Comparison of ENCODE assay signal across 11 cellular contexts in genomic region chr17:34580685-34581445, GRCh38. TPM values are rescaled to one million over a fixed set of nuclear protein-coding genes. Genes with fewer than 3 reads are reported as not detected.
DNase-seq lines count a peak whose midpoint lies in the region; FAIRE-seq and TF ChIP-seq lines count a peak whose summit lies in the region.
"Had no signal": no experiment of that assay in that cellular context is flagged by ENCODE, and none has a peak within 500 bp of the region (broad histone marks: within the 10 kb centered on the region; RNA-seq: fewer than 3 reads in every experiment).

No MANE protein-coding gene starts in this region.

- TF ChIP-seq POLR2A in GM12892 (IDR thresholded peaks at IDR 0.05; ENCODE audit: low read depth, low read length) = no peak

- H3K27ac ChIP-seq in OCI-LY7 (ENCODE audit: low read depth, low read length, poor library complexity, severe bottlenecking) (no peak overlapping the region), hepatocyte (no peak overlapping the region), smooth muscle cell (ENCODE audit: low read depth) (no peak overlapping the region)

- CTCF ChIA-PET in OCI-LY7 (lab: Charles Lee; ENCODE audit: unreplicated experiment) = no interaction called here

- H3K9ac ChIP-seq in smooth muscle cell (ENCODE audit: low read depth) = no peak overlapping the region

- TF ChIP-seq CTCF in OCI-LY7 (conservative IDR thresholded peaks at IDR 0.05; ENCODE audit: low read length) (peak; percentile 34; the same call in 1 of the 2 replicates), hepatocyte (IDR thresholded peaks at IDR 0.05; ENCODE audit: poor library complexity) (no peak), smooth muscle cell (IDR thresholded peaks at IDR 0.05; ENCODE audit: borderline replicate concordance, insufficient read depth, poor library complexity, severe bottlenecking) (no peak)

- H3K4me2 ChIP-seq in OCI-LY7 (ENCODE audit: low read length) (no peak overlapping the region), hepatocyte (peak overlapping the region; percentile 93), smooth muscle cell (peak overlapping the region; percentile 87)

- WGBS in hepatocyte (ENCODE audit: low lambda C conversion rate, missing lambda C conversion rate) = 2% methylated on average over 27 of the region's 71 CpGs
- 3% methylated on average over 55 of the region's 71 CpGs for WGBS in smooth muscle cell (ENCODE audit: low lambda C conversion rate)

- FAIRE-seq in GM12892 (lab: Jason Lieb, UNC) = no peak
- FAIRE-seq: A204.1, TTC549 had no signal

- H2AFZ ChIP-seq in OCI-LY7 (ENCODE audit: low read length) (no peak overlapping the region), hepatocyte (no peak overlapping the region), smooth muscle cell (ENCODE audit: low read depth) (no peak overlapping the region)

- H3K36me3 ChIP-seq in OCI-LY7 (ENCODE audit: insufficient read depth, low read length) = no peaks in the 10 kb centered on the region
- H3K36me3 ChIP-seq in hepatocyte (replicated peaks; ENCODE audit: insufficient read depth, low read depth) = no peaks in the 10 kb centered on the region
- H3K36me3 ChIP-seq in smooth muscle cell (ENCODE audit: low read depth) = no peaks in the 10 kb centered on the region

- H3F3A ChIP-seq in smooth muscle cell (ENCODE audit: low read depth) = no peaks in the 10 kb centered on the region

- no peak overlapping the region for H3K4me3 ChIP-seq in OCI-LY7 (ENCODE audit: low read depth, low read length, poor library complexity, severe bottlenecking)
- no peak overlapping the region for H3K4me3 ChIP-seq in hepatocyte
- H3K4me3 ChIP-seq in smooth muscle cell = peak overlapping the region; percentile 38

- DNase-seq in NCI-H1092 treated with DMSO at 0.1 percent for 48 hours (lab: John Stamatoyannopoulos, UW) (peak; percentile 16), NCI-H1092 (lab: John Stamatoyannopoulos, UW) (no peak), OCI-LY7 (ENCODE audit: low spot score) (no peak), hepatocyte (ENCODE audit: low spot score) (peak; percentile 17), smooth muscle cell (lab: John Stamatoyannopoulos, UW; ENCODE audit: unreplicated experiment) (no peak), NCI-H2081 treated with DMSO at 0.1 percent for 48 hours (lab: John Stamatoyannopoulos, UW) (no peak), GM12892 (ENCODE audit: insufficient read length) (no peak), NCI-H2081 (lab: John Stamatoyannopoulos, UW) (no peak)

- intact Hi-C loops in OCI-LY7 (cut with micrococcal nuclease; ENCODE audit: unreplicated experiment) = no loop called here

- BruUV-seq in OCI-LY7 (replicated peaks; lab: Mats Ljungman, UMichigan) = no TSS peak

- POLR2A ChIA-PET in OCI-LY7 (lab: Charles Lee) = no interaction called here

- no peaks in the 10 kb centered on the region for H3K9me3 ChIP-seq in OCI-LY7 (ENCODE audit: low read length)
- H3K9me3 ChIP-seq in hepatocyte (ENCODE audit: low read depth) = no peaks in the 10 kb centered on the region
- no peaks in the 10 kb centered on the region for H3K9me3 ChIP-seq in smooth muscle cell (replicated peaks; ENCODE audit: low read depth)

- H3K27me3 ChIP-seq in hepatocyte (peaks cover 97% of the 10 kb centered on the region), smooth muscle cell (ENCODE audit: low read depth) (peaks cover 100% of the 10 kb centered on the region)

- H3K79me2 ChIP-seq in OCI-LY7 (ENCODE audit: insufficient read depth, low read depth, low read length) = no peaks in the 10 kb centered on the region
- no peaks in the 10 kb centered on the region for H3K79me2 ChIP-seq in hepatocyte
- H3K79me2 ChIP-seq in smooth muscle cell (ENCODE audit: low read depth) = no peaks in the 10 kb centered on the region

- H3K9me2 ChIP-seq in OCI-LY7 (ENCODE audit: insufficient read depth, low read length) (no peaks in the 10 kb centered on the region), hepatocyte (replicated peaks; ENCODE audit: insufficient read depth) (no peaks in the 10 kb centered on the region)

- H3K4me1 ChIP-seq in OCI-LY7 (ENCODE audit: insufficient read depth, low read length, poor library complexity, severe bottlenecking) (no peaks in the 10 kb centered on the region), hepatocyte (ENCODE audit: insufficient read depth) (peaks cover 26% of the 10 kb centered on the region), smooth muscle cell (ENCODE audit: low read depth) (peaks cover 36% of the 10 kb centered on the region)

- no peaks in the 10 kb centered on the region for H4K20me1 ChIP-seq in OCI-LY7 (ENCODE audit: insufficient read depth, low read length)
- no peaks in the 10 kb centered on the region for H4K20me1 ChIP-seq in hepatocyte (ENCODE audit: insufficient read depth, poor library complexity, severe bottlenecking)
- H4K20me1 ChIP-seq in smooth muscle cell (ENCODE audit: low read depth) = peaks cover 6% of the 10 kb centered on the region

RNA-seq across cellular contexts. Expression of gene TMEM132E, which starts 1.5 kb away (rescaled TPM):
- not detected in 2 replicates for total RNA-seq in OCI-LY7 (2014; rRNA removed; shearing (Covaris generic))
- not detected in 2 replicates for total RNA-seq in OCI-LY7 (2022)
- 0.27 and 0.28 TPM in 2 replicates for total RNA-seq in hepatocyte
- 0.98 and 1.2 TPM in 2 replicates for polyA plus RNA-seq in hepatocyte
- 0.13 TPM in 1 of 2 replicates, not detected in the other for total RNA-seq in smooth muscle cell
- 0.17 TPM in 1 of 2 replicates, not detected in the other for polyA plus RNA-seq in smooth muscle cell
- not detected for polyA plus RNA-seq in GM12892 (2012; ENCODE audit: missing spikeins)
- total RNA-seq: epithelial cell of proximal tubule had no signal

Comparison
In these comparisons a context has a peak if more than half of its experiments do, and no peak if none do; other contexts are left out.
1. DNase-seq: peak in NCI-H1092 treated with DMSO at 0.1 percent for 48 hours (single experiment) and hepatocyte (single experiment); none in NCI-H1092 (single experiment), OCI-LY7 (single experiment), smooth muscle cell (single experiment), NCI-H2081 treated with DMSO at 0.1 percent for 48 hours (single experiment), GM12892 (single experiment) and NCI-H2081 (0 of 2).